1 cellular context compared by ENCODE assay signal in genomic region chr12:48988030-48988649, GRCh38.
TF ChIP-seq lines count a peak whose summit lies in the region.

No MANE protein-coding gene starts in this region.

TF ChIP-seq in A549, 52 proteins besides CTCF, POLR2A, EP300 and RAD21:
- TF ChIP-seq CHD2 (IDR thresholded peaks at IDR 0.05; ENCODE audit: low read length, partially characterized antibody) (no peak), SMC3 (IDR thresholded peaks at IDR 0.05) (peak; percentile 34; the same call in 1 of the 3 replicates)
